Comparison of ENCODE assay signal across 8 cellular contexts in genomic region chr3:196944037-196944436, GRCh38. TPM values are rescaled to one million over a fixed set of nuclear protein-coding genes. Genes with fewer than 3 reads are reported as not detected.
DNase-seq lines count a peak whose midpoint lies in the region; ATAC-seq, FAIRE-seq and TF ChIP-seq lines count a peak whose summit lies in the region.
"Not testable (repeated sequence)": the region's sequence is repeated elsewhere in the genome, so short reads cannot be mapped to it uniquely, and the experiment has no call there.

No MANE protein-coding gene starts in this region.

- H3K27ac ChIP-seq in CD8-positive, alpha-beta T cell (ENCODE audit: low read depth, low read length); HUES64 (ENCODE audit: low read depth, low read length); PC-9; left ventricle myocardium inferior (replicated peaks): not testable (repeated sequence)
- peak overlapping the region; percentile 49; the same call in 1 of the 3 replicates for H3K27ac ChIP-seq in K562 (ENCODE audit: extremely low read depth, low read depth, low read length)

- TF ChIP-seq RAD21 in K562 (CRISPR knock-in tag; conservative IDR thresholded peaks at IDR 0.05 in 1 of 2, IDR thresholded peaks at IDR 0.05 in 1 of 2), result not testable (repeated sequence)

- not testable (repeated sequence) for TF ChIP-seq POLR2A in K562 (conservative IDR thresholded peaks at IDR 0.05)

- ATAC-seq in CD8-positive, alpha-beta T cell; activated CD8-positive, alpha-beta T cell treated with anti-CD3 and anti-CD28 coated beads, Interleukin-2, amount 10 ng/mL, durations not matched to agents 7 days and 5 days; K562; natural killer cell treated with Interleukin-12 subunit alpha and Interleukin-12 subunit beta and Interleukin-15 and Interleukin-18, amount 100 ng/mL, for 72 hours: not testable (repeated sequence)

- in situ Hi-C loops in K562 (cut with MboI), result not testable (repeated sequence)

- WGBS in HUES64, result 77% methylated on average over 2 of the region's 4 CpGs
- 0% methylated on average over 2 of the region's 4 CpGs for WGBS in K562 (ENCODE audit: insufficient coverage, low coverage, missing lambda C conversion rate)

- peaks cover 32% of the 10 kb centered on the region for H3F3A ChIP-seq in PC-9 (ENCODE audit: insufficient read depth, low read depth)

- not testable (repeated sequence) for DNase-seq in CD8-positive, alpha-beta T cell; PC-9; K562 (ENCODE audit: extremely low read depth in 1 of 4, low spot score in 3 of 4); left ventricle myocardium inferior; natural killer cell treated with Interleukin-12 subunit alpha and Interleukin-12 subunit beta and Interleukin-15 and Interleukin-18, amount 100 ng/mL, for 72 hours (ENCODE audit: low spot score)
- DNase-seq in activated CD8-positive, alpha-beta T cell treated with anti-CD3 and anti-CD28 coated beads, Interleukin-2, amount 10 ng/mL, durations not matched to agents 7 days and 5 days, result peak; percentile 18

- TF ChIP-seq CTCF in CD8-positive, alpha-beta T cell (IDR thresholded peaks at IDR 0.05); PC-9 (conservative IDR thresholded peaks at IDR 0.05); K562 (IDR thresholded peaks at IDR 0.05 in 2 of 3, conservative IDR thresholded peaks at IDR 0.05 in 1 of 3; ENCODE audit: insufficient read depth in 2 of 3, low read depth in 1 of 3, low read length in 3 of 3); left ventricle myocardium inferior (IDR thresholded peaks at IDR 0.05; ENCODE audit: borderline replicate concordance): not testable (repeated sequence)

- peaks cover 18% of the 10 kb centered on the region for H3K4me1 ChIP-seq in CD8-positive, alpha-beta T cell (ENCODE audit: insufficient read depth, low read length)
- H3K4me1 ChIP-seq in HUES64 (ENCODE audit: insufficient read depth, low read length), result not testable (repeated sequence)
- H3K4me1 ChIP-seq in PC-9 (replicated peaks; ENCODE audit: insufficient read depth) (peaks cover 20% of the 10 kb centered on the region), K562 (replicated peaks in 1 of 2; ENCODE audit: control insufficient read depth in 2 of 2, insufficient read depth in 2 of 2, low read length in 2 of 2) (peaks cover 7 to 25% of the 10 kb centered on the region in 2 experiments; a peak in 4 of 5 replicates), left ventricle myocardium inferior (peaks cover 47% of the 10 kb centered on the region)

- POLR2A ChIA-PET in CD8-positive, alpha-beta T cell (lab: Charles Lee); PC-9 (lab: Charles Lee; ENCODE audit: unreplicated experiment); activated CD8-positive, alpha-beta T cell treated with anti-CD3 and anti-CD28 coated beads, Interleukin-2, amount 10 ng/mL, durations not matched to agents 7 days and 5 days (lab: Charles Lee); K562 (lab: Yijun Ruan, JAX): not testable (repeated sequence)

- H3K4me2 ChIP-seq in PC-9, result peak overlapping the region; percentile 88
- H3K4me2 ChIP-seq in K562 (ENCODE audit: insufficient read depth, low read length), result peak overlapping the region; percentile 99

- H3K27ac Mint-ChIP-seq in CD8-positive, alpha-beta T cell, result peak overlapping the region; percentile 97
- H3K27ac Mint-ChIP-seq in activated CD8-positive, alpha-beta T cell treated with anti-CD3 and anti-CD28 coated beads, Interleukin-2, amount 10 ng/mL, durations not matched to agents 7 days and 5 days, result peak overlapping the region; percentile 98
- H3K27ac Mint-ChIP-seq in natural killer cell treated with Interleukin-12 subunit alpha and Interleukin-12 subunit beta and Interleukin-15 and Interleukin-18, amount 100 ng/mL, for 72 hours, result peak overlapping the region in 1 of 2 donors; percentile 95
- peak overlapping the region; percentile 94 for H3K27ac Mint-ChIP-seq in stimulated activated naive CD8-positive, alpha-beta T cell treated with anti-CD3 and anti-CD28 coated beads, Interleukin-15, Interleukin-2, amounts not matched to agents 100 ng/mL and 50 ng/mL, for 24 hours

- H2AFZ ChIP-seq in PC-9; K562 (ENCODE audit: low read depth, low read length): not testable (repeated sequence)

- CTCF ChIA-PET in CD8-positive, alpha-beta T cell (lab: Charles Lee); PC-9 (lab: Charles Lee); activated CD8-positive, alpha-beta T cell treated with anti-CD3 and anti-CD28 coated beads, Interleukin-2, amount 10 ng/mL, durations not matched to agents 7 days and 5 days (lab: Charles Lee); K562 (lab: Yijun Ruan, JAX; ENCODE audit: low intra/inter-chr PET ratio): not testable (repeated sequence)

- not testable (repeated sequence) for H3K27me3 Mint-ChIP-seq in CD8-positive, alpha-beta T cell (ENCODE audit: low read depth); activated CD8-positive, alpha-beta T cell treated with anti-CD3 and anti-CD28 coated beads, Interleukin-2, amount 10 ng/mL, durations not matched to agents 7 days and 5 days (ENCODE audit: low read depth); natural killer cell treated with Interleukin-12 subunit alpha and Interleukin-12 subunit beta and Interleukin-15 and Interleukin-18, amount 100 ng/mL, for 72 hours; stimulated activated naive CD8-positive, alpha-beta T cell treated with anti-CD3 and anti-CD28 coated beads, Interleukin-15, Interleukin-2, amounts not matched to agents 100 ng/mL and 50 ng/mL, for 24 hours

- not testable (repeated sequence) for H3K9me3 Mint-ChIP-seq in CD8-positive, alpha-beta T cell; activated CD8-positive, alpha-beta T cell treated with anti-CD3 and anti-CD28 coated beads, Interleukin-2, amount 10 ng/mL, durations not matched to agents 7 days and 5 days (ENCODE audit: insufficient read depth); natural killer cell treated with Interleukin-12 subunit alpha and Interleukin-12 subunit beta and Interleukin-15 and Interleukin-18, amount 100 ng/mL, for 72 hours; stimulated activated naive CD8-positive, alpha-beta T cell treated with anti-CD3 and anti-CD28 coated beads, Interleukin-15, Interleukin-2, amounts not matched to agents 100 ng/mL and 50 ng/mL, for 24 hours

- H3K9me1 ChIP-seq in K562 (ENCODE audit: control insufficient read depth, insufficient read depth, low read length), result not testable (repeated sequence)

- intact Hi-C loops in CD8-positive, alpha-beta T cell (cut with DNase I, micrococcal nuclease), result loop anchor here (2.0 to 10.0 kb wide), 5 partner anchors 25 to 1003 kb away; partner anchors contain the start of genes CEP19 (in 1 of the 2), DLG1 (in 1 of the 2), PIGX (in 1 of the 2) and PIGZ (in 1 of the 2)
- intact Hi-C loops in PC-9 (cut with micrococcal nuclease; ENCODE audit: unreplicated experiment), result loop anchor here (5.0 to 10.0 kb wide), 5 partner anchors 77 to 419 kb away; partner anchors contain the start of genes CEP19, PIGX and SENP5
- intact Hi-C loops in K562 (cut with micrococcal nuclease), result loop anchor here (10.0 kb wide), 2 partner anchors 229 to 419 kb away; partner anchors contain the start of genes CEP19 and PIGX
- intact Hi-C loops in left ventricle myocardium inferior (cut with micrococcal nuclease), result not testable (repeated sequence)

- not testable (repeated sequence) for H3K9ac ChIP-seq in HUES64 (ENCODE audit: low read depth, low read length)
- H3K9ac ChIP-seq in K562 (ENCODE audit: insufficient read depth in 1 of 2, low read depth in 2 of 2, low read length in 2 of 2), result peak overlapping the region; percentile 96 to 100; a peak in 3 of 4 replicates

- peaks cover 41% of the 10 kb centered on the region for H3K4me1 Mint-ChIP-seq in CD8-positive, alpha-beta T cell (ENCODE audit: low read depth)
- peaks cover 45% of the 10 kb centered on the region for H3K4me1 Mint-ChIP-seq in activated CD8-positive, alpha-beta T cell treated with anti-CD3 and anti-CD28 coated beads, Interleukin-2, amount 10 ng/mL, durations not matched to agents 7 days and 5 days (ENCODE audit: low read depth)
- peaks cover 32 to 42% of the 10 kb centered on the region in 2 donors for H3K4me1 Mint-ChIP-seq in natural killer cell treated with Interleukin-12 subunit alpha and Interleukin-12 subunit beta and Interleukin-15 and Interleukin-18, amount 100 ng/mL, for 72 hours (ENCODE audit: low read depth in 2 of 2)
- H3K4me1 Mint-ChIP-seq in stimulated activated naive CD8-positive, alpha-beta T cell treated with anti-CD3 and anti-CD28 coated beads, Interleukin-15, Interleukin-2, amounts not matched to agents 100 ng/mL and 50 ng/mL, for 24 hours (ENCODE audit: low read depth), result peaks cover 51% of the 10 kb centered on the region

- BruUV-seq in PC-9 (replicated peaks; lab: Mats Ljungman, UMichigan); K562 (replicated peaks; lab: Mats Ljungman, UMichigan): not testable (repeated sequence)

- H3K4me3 ChIP-seq in CD8-positive, alpha-beta T cell (ENCODE audit: low read depth, low read length), result not testable (repeated sequence)
- H3K4me3 ChIP-seq in HUES64 (ENCODE audit: low read length) (peak overlapping the region; percentile 95), PC-9 (peak overlapping the region; percentile 92), K562 (peak overlapping the region; percentile 99), left ventricle myocardium inferior (peak overlapping the region; percentile 91)

- peaks cover 13% of the 10 kb centered on the region for H4K20me1 ChIP-seq in PC-9 (ENCODE audit: insufficient read depth)
- not testable (repeated sequence) for H4K20me1 ChIP-seq in K562 (replicated peaks; ENCODE audit: control insufficient read depth, insufficient read depth, low read length)

- H3K27me3 ChIP-seq in CD8-positive, alpha-beta T cell (ENCODE audit: insufficient read depth, low read length); HUES64 (ENCODE audit: insufficient read depth, low read length); PC-9 (ENCODE audit: insufficient read depth, low read depth); K562 (ENCODE audit: control insufficient read depth in 2 of 2, insufficient read depth in 2 of 2, low read length in 2 of 2); left ventricle myocardium inferior (ENCODE audit: low read depth): not testable (repeated sequence)

- H3K36me3 Mint-ChIP-seq in CD8-positive, alpha-beta T cell, result peaks cover 37% of the 10 kb centered on the region
- peaks cover 29% of the 10 kb centered on the region for H3K36me3 Mint-ChIP-seq in activated CD8-positive, alpha-beta T cell treated with anti-CD3 and anti-CD28 coated beads, Interleukin-2, amount 10 ng/mL, durations not matched to agents 7 days and 5 days (ENCODE audit: low read depth)
- H3K36me3 Mint-ChIP-seq in natural killer cell treated with Interleukin-12 subunit alpha and Interleukin-12 subunit beta and Interleukin-15 and Interleukin-18, amount 100 ng/mL, for 72 hours, result peaks cover 11% of the 10 kb centered on the region
- peaks cover 43% of the 10 kb centered on the region for H3K36me3 Mint-ChIP-seq in stimulated activated naive CD8-positive, alpha-beta T cell treated with anti-CD3 and anti-CD28 coated beads, Interleukin-15, Interleukin-2, amounts not matched to agents 100 ng/mL and 50 ng/mL, for 24 hours (ENCODE audit: low read depth)

- H3K9me3 ChIP-seq in CD8-positive, alpha-beta T cell (ENCODE audit: low read length); HUES64 (ENCODE audit: insufficient read depth, low read depth, low read length); PC-9 (ENCODE audit: insufficient read depth, low read depth); K562 (replicated peaks; ENCODE audit: control insufficient read depth, insufficient read depth, low read depth, low read length); left ventricle myocardium inferior (replicated peaks): not testable (repeated sequence)

- not testable (repeated sequence) for H3K36me3 ChIP-seq in CD8-positive, alpha-beta T cell (ENCODE audit: insufficient read depth, low read length); PC-9 (ENCODE audit: low read depth)
- peaks cover 17% of the 10 kb centered on the region for H3K36me3 ChIP-seq in HUES64 (ENCODE audit: insufficient read depth, low read length)
- peaks cover 32% of the 10 kb centered on the region for H3K36me3 ChIP-seq in K562 (ENCODE audit: control insufficient read depth, insufficient read depth, low read length)
- H3K36me3 ChIP-seq in left ventricle myocardium inferior, result peaks cover 15% of the 10 kb centered on the region

- peaks cover 58% of the 10 kb centered on the region for H3K79me2 ChIP-seq in PC-9 (ENCODE audit: low read depth)
- H3K79me2 ChIP-seq in K562 (ENCODE audit: control insufficient read depth, insufficient read depth, low read length), result peaks cover 60% of the 10 kb centered on the region

- TF ChIP-seq EP300 in K562 (IDR thresholded peaks at IDR 0.05; ENCODE audit: low read length), result not testable (repeated sequence)

- peak overlapping the region; percentile 48 for H3K4me3 Mint-ChIP-seq in CD8-positive, alpha-beta T cell
- H3K4me3 Mint-ChIP-seq in activated CD8-positive, alpha-beta T cell treated with anti-CD3 and anti-CD28 coated beads, Interleukin-2, amount 10 ng/mL, durations not matched to agents 7 days and 5 days, result peak overlapping the region; percentile 97
- H3K4me3 Mint-ChIP-seq in natural killer cell treated with Interleukin-12 subunit alpha and Interleukin-12 subunit beta and Interleukin-15 and Interleukin-18, amount 100 ng/mL, for 72 hours, result peak overlapping the region; percentile 99
- peak overlapping the region; percentile 93 for H3K4me3 Mint-ChIP-seq in stimulated activated naive CD8-positive, alpha-beta T cell treated with anti-CD3 and anti-CD28 coated beads, Interleukin-15, Interleukin-2, amounts not matched to agents 100 ng/mL and 50 ng/mL, for 24 hours

- not testable (repeated sequence) for H3K9me2 ChIP-seq in PC-9 (ENCODE audit: insufficient read depth)

- FAIRE-seq in K562 (lab: Jason Lieb, UNC), result not testable (repeated sequence)

RNA-seq across cellular contexts. Expression of gene NCBP2, which starts 1.7 kb away (rescaled TPM):
- 10 to 100 TPM; 40.4 to 42.9 TPM for total RNA-seq in CD8-positive, alpha-beta T cell
- polyA plus RNA-seq in HUES64 (2013, experiment 1 of 2), result 76.7 TPM
- polyA plus RNA-seq in HUES64 (2013, experiment 2 of 2), result 85.1 TPM
- 83.8 and 91.8 TPM in 2 replicates for total RNA-seq in PC-9 (2021)
- total RNA-seq in activated CD8-positive, alpha-beta T cell treated with anti-CD3 and anti-CD28 coated beads, Interleukin-2, amount 10 ng/mL, durations not matched to agents 7 days and 5 days, result 10 to 100 TPM; 49.1 to 52.4 TPM
- total RNA-seq in K562 (2011; cell fraction: chromatin; rRNA removed; ENCODE audit: low replicate concordance), result 45.7 and 67.9 TPM in 2 replicates
- 38.2 and 43.0 TPM in 2 replicates for total RNA-seq in K562 (2011; cell fraction: nucleolus; rRNA removed)
- total RNA-seq in K562 (2011; cell fraction: nucleoplasm; rRNA removed), result 44.9 and 65.0 TPM in 2 replicates
- total RNA-seq in K562 (2014; rRNA removed), result 63.3 and 68.2 TPM in 2 replicates
- 82.2 and 82.3 TPM in 2 replicates for total RNA-seq in K562 (2014; rRNA removed; fragmentation: Illumina TruSeq; extraction: Trizol)
- 69.4 and 78.0 TPM in 2 replicates for total RNA-seq in K562 (2015; rRNA removed; fragmentation: Illumina TruSeq; extraction: Trizol)
- total RNA-seq in K562 (2021), result 64.0 and 67.0 TPM in 2 replicates
- 69.3 and 90.9 TPM in 2 replicates for polyA plus RNA-seq in K562 (2011; rRNA removed)
- 29.7 and 50.4 TPM in 2 replicates for polyA plus RNA-seq in K562 (2011; cell fraction: cytosol; rRNA removed)
- 38.0 and 51.2 TPM in 2 replicates for polyA plus RNA-seq in K562 (2011; cell fraction: nucleus; rRNA removed)
- polyA plus RNA-seq in K562 (2012), result 55.9 and 83.1 TPM in 2 replicates
- 83.4 and 102 TPM in 2 replicates for polyA plus RNA-seq in K562 (2014; fragmentation: Illumina TruSeq; extraction: Trizol)
- polyA plus RNA-seq in K562 (2014; fragmentation: Nextera tagmentation; extraction: Ambion mirVana), result 100 to 1,000 TPM in 1 of 2 experiments, 10 to 100 TPM in 1; 56.4 to 100 TPM
- polyA plus RNA-seq in K562 (2014; rRNA removed), result 91.1 and 123 TPM in 2 replicates
- polyA minus RNA-seq in K562 (2011; rRNA and poly(A)+ RNA removed), result 69.1 and 71.9 TPM in 2 replicates
- 19.2 and 22.1 TPM in 2 replicates for polyA minus RNA-seq in K562 (2011; cell fraction: cytosol; rRNA and poly(A)+ RNA removed)
- 25.2 and 39.8 TPM in 2 replicates for polyA minus RNA-seq in K562 (2011; cell fraction: nucleus; rRNA and poly(A)+ RNA removed)
- 36.9 TPM for total RNA-seq in left ventricle myocardium inferior
- total RNA-seq in natural killer cell treated with Interleukin-12 subunit alpha and Interleukin-12 subunit beta and Interleukin-15 and Interleukin-18, amount 100 ng/mL, for 72 hours, result 10 to 100 TPM; 78.1 to 82.8 TPM

RNA-seq across cellular contexts. Expression of gene PIGZ, which starts 24.6 kb away (rescaled TPM):
- not detected for total RNA-seq in CD8-positive, alpha-beta T cell
- not detected for polyA plus RNA-seq in HUES64 (2013, experiment 1 of 2)
- polyA plus RNA-seq in HUES64 (2013, experiment 2 of 2), result 0.19 TPM
- 2.1 and 5.6 TPM in 2 replicates for total RNA-seq in PC-9 (2021)
- total RNA-seq in activated CD8-positive, alpha-beta T cell treated with anti-CD3 and anti-CD28 coated beads, Interleukin-2, amount 10 ng/mL, durations not matched to agents 7 days and 5 days, result 1 to 10 TPM in 1 of 2 experiments, under 1 TPM in 1; 0.81 to 1.9 TPM
- 3.6 and 5.8 TPM in 2 replicates for total RNA-seq in K562 (2011; cell fraction: chromatin; rRNA removed; ENCODE audit: low replicate concordance)
- 2.3 and 3.3 TPM in 2 replicates for total RNA-seq in K562 (2011; cell fraction: nucleolus; rRNA removed)
- total RNA-seq in K562 (2011; cell fraction: nucleoplasm; rRNA removed), result 3.5 and 4.7 TPM in 2 replicates
- 0.54 and 0.73 TPM in 2 replicates for total RNA-seq in K562 (2014; rRNA removed)
- total RNA-seq in K562 (2014; rRNA removed; fragmentation: Illumina TruSeq; extraction: Trizol), result 0.48 and 0.76 TPM in 2 replicates
- total RNA-seq in K562 (2015; rRNA removed; fragmentation: Illumina TruSeq; extraction: Trizol), result 0.30 and 0.54 TPM in 2 replicates
- total RNA-seq in K562 (2021), result 0.87 and 1.0 TPM in 2 replicates
- 1.8 and 2.8 TPM in 2 replicates for polyA plus RNA-seq in K562 (2011; rRNA removed)
- polyA plus RNA-seq in K562 (2011; cell fraction: cytosol; rRNA removed), result 2.3 and 2.8 TPM in 2 replicates
- polyA plus RNA-seq in K562 (2011; cell fraction: nucleus; rRNA removed), result 4.7 and 6.2 TPM in 2 replicates
- 1.2 and 4.7 TPM in 2 replicates for polyA plus RNA-seq in K562 (2012)
- 0.79 and 0.91 TPM in 2 replicates for polyA plus RNA-seq in K562 (2014; fragmentation: Illumina TruSeq; extraction: Trizol)
- polyA plus RNA-seq in K562 (2014; fragmentation: Nextera tagmentation; extraction: Ambion mirVana), result under 1 TPM; 0.15 TPM
- polyA plus RNA-seq in K562 (2014; rRNA removed), result 1.2 and 2.0 TPM in 2 replicates
- 1.0 and 1.1 TPM in 2 replicates for polyA minus RNA-seq in K562 (2011; rRNA and poly(A)+ RNA removed)
- 1.1 and 1.3 TPM in 2 replicates for polyA minus RNA-seq in K562 (2011; cell fraction: cytosol; rRNA and poly(A)+ RNA removed)
- polyA minus RNA-seq in K562 (2011; cell fraction: nucleus; rRNA and poly(A)+ RNA removed), result 1.00 and 1.2 TPM in 2 replicates
- 3.7 TPM for total RNA-seq in left ventricle myocardium inferior
- total RNA-seq in natural killer cell treated with Interleukin-12 subunit alpha and Interleukin-12 subunit beta and Interleukin-15 and Interleukin-18, amount 100 ng/mL, for 72 hours, result 1 to 10 TPM; 1.4 to 1.5 TPM

Comparison
In these comparisons a context has a peak if more than half of its experiments do, and no peak if none do; other contexts are left out.
1. H3K4me3 Mint-ChIP-seq: peak in every context shown above with its lines; median percentile 99 in natural killer cell treated with Interleukin-12 subunit alpha and Interleukin-12 subunit beta and Interleukin-15 and Interleukin-18, amount 100 ng/mL, for 72 hours; 97 in activated CD8-positive, alpha-beta T cell treated with anti-CD3 and anti-CD28 coated beads, Interleukin-2, amount 10 ng/mL, durations not matched to agents 7 days and 5 days; 93 in stimulated activated naive CD8-positive, alpha-beta T cell treated with anti-CD3 and anti-CD28 coated beads, Interleukin-15, Interleukin-2, amounts not matched to agents 100 ng/mL and 50 ng/mL, for 24 hours; 48 in CD8-positive, alpha-beta T cell.